ENCODE assay signal across 9 cellular contexts in genomic region chr14:67675219-67675582, GRCh38. TPM values are rescaled to one million over a fixed set of nuclear protein-coding genes. Genes with fewer than 3 reads are reported as not detected.
DNase-seq lines count a peak whose midpoint lies in the region; ATAC-seq and TF ChIP-seq lines count a peak whose summit lies in the region.
"Had no signal": no experiment of that assay in that cellular context is flagged by ENCODE, and none has a peak within 500 bp of the region (broad histone marks: within the 10 kb centered on the region; RNA-seq: fewer than 3 reads in every experiment).

No MANE protein-coding gene starts in this region.

- peak overlapping the region; percentile 46 for H2BK5ac ChIP-seq in IMR-90 (ENCODE audit: low read depth, low read length, poor library complexity, severe bottlenecking)

- H2AK5ac ChIP-seq in IMR-90 (ENCODE audit: low read depth, low read length), result no peak overlapping the region

- H3K18ac ChIP-seq in IMR-90 (ENCODE audit: low read depth, low read length), result no peak overlapping the region

- H2BK120ac ChIP-seq in IMR-90 (ENCODE audit: low read depth, low read length), result no peak overlapping the region

- H3K9ac ChIP-seq in IMR-90 (ENCODE audit: low read depth, low read length), result peak overlapping the region; percentile 86
- H3K9ac ChIP-seq in muscle layer of colon (ENCODE audit: low read length), result peak overlapping the region; percentile 41

- dilution Hi-C loops in IMR-90 (cut with HindIII; ENCODE audit: low sequenced_read_pairs, unreplicated experiment), result no loop called here

- intact Hi-C loops in IMR-90 (cut with micrococcal nuclease), result no loop called here

- no peak overlapping the region for H2BK20ac ChIP-seq in IMR-90 (ENCODE audit: low read depth, low read length)

- H3K4ac ChIP-seq in IMR-90 (ENCODE audit: low read depth, low read length), result peak overlapping the region; percentile 93

- POLR2A ChIA-PET in AG04449 (lab: Yijun Ruan, JAX), result interaction anchor here (0.7 kb wide), 1 partner anchor 21 kb away, joined by 3 read pairs; the partner anchor contains the start of gene RDH11
- POLR2A ChIA-PET in IMR-90 (lab: Charles Lee; ENCODE audit: unreplicated experiment), result interaction anchor here (0.6 kb wide), 1 partner anchor 41 kb away, joined by 4 read pairs; no protein-coding TSS in a partner anchor

- H3K14ac ChIP-seq in IMR-90 (replicated peaks; ENCODE audit: low read depth, low read length), result peak overlapping the region; percentile 95

- peak overlapping the region; percentile 88 for H2AK9ac ChIP-seq in IMR-90 (replicated peaks; ENCODE audit: low read depth, low read length, poor library complexity)

- peak overlapping the region; percentile 36 for H4K5ac ChIP-seq in IMR-90 (ENCODE audit: low read depth, low read length)

- no peak overlapping the region for H2BK15ac ChIP-seq in IMR-90 (ENCODE audit: low read depth, low read length)

- peak overlapping the region; percentile 65; the same call in 1 of the 2 replicates for H3K23ac ChIP-seq in IMR-90 (ENCODE audit: low read depth, low read length)

- H3K27ac ChIP-seq in IMR-90 (ENCODE audit: insufficient read depth, low read length), result peak overlapping the region; percentile 75
- peak overlapping the region; percentile 99 for H3K27ac ChIP-seq in caudate nucleus (ENCODE audit: low read depth, low read length)
- peak overlapping the region; percentile 100 for H3K27ac ChIP-seq in muscle layer of colon (ENCODE audit: low read depth, low read length)

- H3K9me1 ChIP-seq in IMR-90 (ENCODE audit: insufficient read depth, low read length), result peaks cover 9% of the 10 kb centered on the region

- H4K91ac ChIP-seq in IMR-90 (ENCODE audit: insufficient read depth, low read depth, low read length), result no peak overlapping the region

- peaks cover 26% of the 10 kb centered on the region for H4K20me1 ChIP-seq in IMR-90 (ENCODE audit: insufficient read depth, low read length)

- DNase-seq in AG04449 (ENCODE audit: low read depth, low spot score) (no peak), IMR-90 (no peak), caudate nucleus (lab: John Stamatoyannopoulos, UW) (no peak), HCEC 1CT (no peak), hepatic stellate cell (ENCODE audit: low spot score) (no peak)

- no peak for TF ChIP-seq CTCF in AG04449 (IDR thresholded peaks at IDR 0.05; ENCODE audit: insufficient read depth, low read length, missing control alignments)
- TF ChIP-seq CTCF in IMR-90 (conservative IDR thresholded peaks at IDR 0.05; ENCODE audit: low read depth, low read length), result no peak

- CTCF ChIA-PET in AG04449 (lab: Yijun Ruan, JAX) (interaction anchor here (0.6 to 12.4 kb wide), 7 partner anchors 16 to 90 kb away, joined by 3 to 109 read pairs (median 7); partner anchors contain the start of gene ARG2), IMR-90 (lab: Yijun Ruan, JAX) (no interaction called here)

- BruUV-seq in IMR-90 (replicated peaks; lab: Mats Ljungman, UMichigan), result no TSS peak

- H4K8ac ChIP-seq in IMR-90 (ENCODE audit: low read depth in 2 of 2, low read length in 2 of 2), result peak overlapping the region; percentile 85 to 98; a peak in 3 of 4 replicates

- no peak for TF ChIP-seq POLR2A in IMR-90 (IDR thresholded peaks at IDR 0.05; ENCODE audit: low read depth, low read length)

- peak overlapping the region; percentile 78 for H3K4me3 ChIP-seq in AG04449 (ENCODE audit: low read depth, low read length)
- peak overlapping the region; percentile 78 for H3K4me3 ChIP-seq in IMR-90 (ENCODE audit: insufficient read depth, low read depth, low read length)
- peak overlapping the region; percentile 73 to 89 for H3K4me3 ChIP-seq in muscle layer of colon (ENCODE audit: low read depth in 1 of 2, low read length in 2 of 2)

- 0 out of 2 replicates have a peak overlapping the region, but pooled peaks have one; percentile 9 for H3K56ac ChIP-seq in IMR-90 (ENCODE audit: extremely low read depth, insufficient read depth, low read length)

- H3K27me3 ChIP-seq in IMR-90 (ENCODE audit: control insufficient read depth, insufficient read depth, low read length) (no peaks in the 10 kb centered on the region), muscle layer of colon (ENCODE audit: control insufficient read depth in 1 of 2, insufficient read depth in 2 of 2, low read length in 2 of 2) (no peaks in the 10 kb centered on the region)

- H2AFZ ChIP-seq in IMR-90 (replicated peaks; ENCODE audit: low read length, poor library complexity), result peak overlapping the region; percentile 100

- ATAC-seq in IMR-90 (ENCODE audit: low read depth) (no peak), HG03135 (IDR thresholded peaks at IDR 0.05; ENCODE audit: unreplicated experiment) (no peak), GM21737 (IDR thresholded peaks at IDR 0.05; ENCODE audit: unreplicated experiment) (no peak)

- H3K79me1 ChIP-seq in IMR-90 (ENCODE audit: low read depth in 1 of 2, low read length in 2 of 2), result peaks cover 24 to 63% of the 10 kb centered on the region in 2 experiments

- peaks cover 7% of the 10 kb centered on the region for H3K36me3 ChIP-seq in IMR-90 (ENCODE audit: control insufficient read depth, insufficient read depth, low read length)
- no peaks in the 10 kb centered on the region for H3K36me3 ChIP-seq in muscle layer of colon (ENCODE audit: insufficient read depth, low read length)

- in situ Hi-C loops in IMR-90 (cut with MboI; ENCODE audit: low sequenced_read_pairs), result no loop called here

- H3K4me1 ChIP-seq in IMR-90 (ENCODE audit: control insufficient read depth, insufficient read depth, low read length) (peaks cover 3% of the 10 kb centered on the region; the same call in 1 of the 2 replicates), muscle layer of colon (ENCODE audit: insufficient read depth, low read length) (peaks cover 24% of the 10 kb centered on the region)

- H3K9me3 ChIP-seq in IMR-90 (ENCODE audit: control insufficient read depth, insufficient read depth, low read length) (no peaks in the 10 kb centered on the region), muscle layer of colon (ENCODE audit: low read length) (no peaks in the 10 kb centered on the region)

- H3K4me2 ChIP-seq in IMR-90 (ENCODE audit: low read depth, low read length), result peak overlapping the region; percentile 81

- no peak for TF ChIP-seq RAD21 in IMR-90 (IDR thresholded peaks at IDR 0.05; ENCODE audit: low read length)

- 8% methylated on average over 8 of the region's 16 CpGs; no CpG with 5 or more reads in 1 of the 2 experiments for WGBS in IMR-90 (ENCODE audit: extremely low coverage in 2 of 2, insufficient read length in 1 of 2), 2 experiments

TF ChIP-seq in IMR-90, 13 proteins besides CTCF, POLR2A, EP300 and RAD21:
- TF ChIP-seq BHLHE40 (IDR thresholded peaks at IDR 0.05; ENCODE audit: low read depth, low read length), result no peak
- TF ChIP-seq NFE2L2 (IDR thresholded peaks at IDR 0.05; ENCODE audit: low read depth, low read length), result no peak
- TF ChIP-seq MAFK (IDR thresholded peaks at IDR 0.05; ENCODE audit: low read depth, low read length), result no peak
- no peak for TF ChIP-seq USF2 (IDR thresholded peaks at IDR 0.05; ENCODE audit: low read depth, low read length)
- no peak for TF ChIP-seq CEBPB (IDR thresholded peaks at IDR 0.05; ENCODE audit: low read depth, low read length)
- TF ChIP-seq RCOR1 (IDR thresholded peaks at IDR 0.05; ENCODE audit: insufficient replicate concordance, low read length), result no peak
- no peak for TF ChIP-seq SMC3 (IDR thresholded peaks at IDR 0.05; ENCODE audit: low read depth, low read length)
- no peak for TF ChIP-seq CHD1 (IDR thresholded peaks at IDR 0.05; ENCODE audit: low read depth, low read length)
- no peak for TF ChIP-seq FOS (IDR thresholded peaks at IDR 0.05; ENCODE audit: low read depth, low read length)
- no peak for TF ChIP-seq ELK1 (IDR thresholded peaks at IDR 0.05; ENCODE audit: borderline replicate concordance, low read depth, low read length)
- no peak for TF ChIP-seq RFX5 (IDR thresholded peaks at IDR 0.05; ENCODE audit: low read depth, low read length)
- TF ChIP-seq MXI1 (IDR thresholded peaks at IDR 0.05; ENCODE audit: borderline replicate concordance, low read depth, low read length), result no peak
- TF ChIP-seq MAZ (IDR thresholded peaks at IDR 0.05; ENCODE audit: borderline replicate concordance, low read depth, low read length), result no peak

RNA-seq across cellular contexts. Expression of gene VTI1B, which starts 0.8 kb away (rescaled TPM):
- total RNA-seq in IMR-90 (2012; rRNA removed), result 69.7 and 90.2 TPM in 2 replicates
- 61.8 and 65.8 TPM in 2 replicates for polyA plus RNA-seq in IMR-90 (2012; rRNA removed)
- 19.1 and 25.2 TPM in 2 replicates for polyA plus RNA-seq in IMR-90 (2012; cell fraction: cytosol; rRNA removed)
- polyA plus RNA-seq in IMR-90 (2012; cell fraction: nucleus; rRNA removed; ENCODE audit: low replicate concordance), result 6.0 and 30.5 TPM in 2 replicates

RNA-seq across cellular contexts. Expression of gene RDH11, which starts 20.4 kb away (rescaled TPM):
- total RNA-seq in IMR-90 (2012; rRNA removed), result 109 and 149 TPM in 2 replicates
- polyA plus RNA-seq in IMR-90 (2012; rRNA removed), result 71.6 and 77.3 TPM in 2 replicates
- 28.1 and 28.9 TPM in 2 replicates for polyA plus RNA-seq in IMR-90 (2012; cell fraction: cytosol; rRNA removed)
- 35.8 and 94.3 TPM in 2 replicates for polyA plus RNA-seq in IMR-90 (2012; cell fraction: nucleus; rRNA removed; ENCODE audit: low replicate concordance)

RNA-seq across cellular contexts. Expression of gene RDH12, which starts 26.5 kb away (rescaled TPM):
- not detected in 2 replicates for total RNA-seq in IMR-90 (2012; rRNA removed)
- not detected in 2 replicates for polyA plus RNA-seq in IMR-90 (2012; rRNA removed)
- polyA plus RNA-seq in IMR-90 (2012; cell fraction: cytosol; rRNA removed), result not detected in 2 replicates
- polyA plus RNA-seq in IMR-90 (2012; cell fraction: nucleus; rRNA removed; ENCODE audit: low replicate concordance), result not detected in 2 replicates
- total RNA-seq: T-helper 1 cell treated with Interleukin-12 subunit alpha and Interleukin-12 subunit beta and Interleukin-4 antibody, amounts not matched to agents 30 ng/mL and 1 ng/mL, for 36 hours had no signal

RNA-seq across cellular contexts. Expression of gene ARG2, which starts 55.5 kb away (rescaled TPM):
- total RNA-seq in IMR-90 (2012; rRNA removed), result 2.2 and 2.5 TPM in 2 replicates
- polyA plus RNA-seq in IMR-90 (2012; rRNA removed), result 1.1 and 1.3 TPM in 2 replicates
- polyA plus RNA-seq in IMR-90 (2012; cell fraction: cytosol; rRNA removed), result 0.39 and 0.47 TPM in 2 replicates
- polyA plus RNA-seq in IMR-90 (2012; cell fraction: nucleus; rRNA removed; ENCODE audit: low replicate concordance), result 0.46 and 0.89 TPM in 2 replicates
